ENCODE assay signal across 20 cellular contexts in the genomic region with DNA sequence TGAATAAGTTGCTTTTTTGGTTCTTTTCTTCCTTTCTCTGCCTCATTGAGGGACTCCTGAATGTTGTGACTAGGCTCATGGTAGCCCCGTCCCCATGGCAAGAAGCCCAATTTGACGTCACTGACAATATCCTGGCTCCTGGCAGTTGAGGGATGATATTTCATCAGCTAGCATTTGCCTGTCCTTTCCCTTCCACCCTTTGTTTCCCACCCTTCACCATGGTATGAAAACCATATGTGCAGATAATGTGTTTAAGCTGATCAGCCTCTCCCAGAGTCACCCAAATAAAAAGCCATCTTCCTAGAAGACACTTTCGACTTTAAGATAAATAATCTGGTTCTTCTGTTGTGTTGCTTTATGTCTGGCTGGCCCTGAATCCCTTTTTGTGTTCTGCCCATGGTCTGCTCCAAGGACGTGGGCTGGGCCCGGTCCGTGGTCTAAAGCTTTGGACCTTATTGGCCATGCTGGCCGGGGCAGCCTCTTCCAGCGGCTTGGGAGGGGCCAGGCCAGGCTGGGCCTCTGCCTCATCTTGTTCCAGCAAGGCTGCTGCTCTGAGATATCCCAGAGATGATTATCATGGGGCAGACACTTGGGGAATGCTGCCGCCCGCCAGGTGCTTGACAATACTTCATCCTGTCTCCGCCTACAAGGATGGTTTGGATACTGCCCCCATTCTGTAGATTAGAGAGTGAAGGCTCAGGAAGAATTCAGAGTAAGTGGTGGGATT. TPM values are rescaled to one million over a fixed set of nuclear protein-coding genes. Genes with fewer than 3 reads are reported as not detected.
DNase-seq lines count a peak whose midpoint lies in the region; ATAC-seq and TF ChIP-seq lines count a peak whose summit lies in the region.
"Had no signal": no experiment of that assay in that cellular context is flagged by ENCODE, and none has a peak within 500 bp of the region (broad histone marks: within the 10 kb centered on the region; RNA-seq: fewer than 3 reads in every experiment).

No MANE protein-coding gene starts in this region.

- H3K4me1 Mint-ChIP-seq in activated T-helper 1 cell treated with anti-CD3 and anti-CD28 coated beads, Interleukin-12 subunit alpha, Interleukin-12 subunit beta, Interleukin-2, Interleukin-4 antibody, amounts not matched to agents 30 ng/mL and 10 ng/mL and 1 ng/mL, durations not matched to agents 14 hours and 24 hours and 36 hours (ENCODE audit: low read depth), result peaks cover 21% of the 10 kb centered on the region

- no peaks in the 10 kb centered on the region for H3K36me3 Mint-ChIP-seq in activated T-helper 1 cell treated with anti-CD3 and anti-CD28 coated beads, Interleukin-12 subunit alpha, Interleukin-12 subunit beta, Interleukin-2, Interleukin-4 antibody, amounts not matched to agents 30 ng/mL and 10 ng/mL and 1 ng/mL, durations not matched to agents 14 hours and 24 hours and 36 hours (ENCODE audit: low read depth)
- H3K36me3 Mint-ChIP-seq: CD8-positive, alpha-beta T cell had no signal

- H3K9me3 ChIP-seq in adipocyte (ENCODE audit: control insufficient read depth, low read length), result peaks cover 8% of the 10 kb centered on the region
- H3K9me3 ChIP-seq in transverse colon, result no peaks in the 10 kb centered on the region
- H3K9me3 ChIP-seq: ovary, spleen, stomach had no signal

- H3K4me1 ChIP-seq in adipocyte (ENCODE audit: control insufficient read depth, insufficient read depth, low read length) (peaks cover 6% of the 10 kb centered on the region), transverse colon (peaks cover 0 to 24% (median 11%) of the 10 kb centered on the region in 4 donors)

- peak; percentile 25 to 63 for DNase-seq in NCI-H524 (lab: John Stamatoyannopoulos, UW)
- no peak for DNase-seq in NCI-H524 treated with DMSO at 0.1 percent for 48 hours (lab: John Stamatoyannopoulos, UW)
- peak; percentile 30 for DNase-seq in adipocyte (ENCODE audit: low read depth)
- peak; percentile 85 for DNase-seq in islet precursor cell
- DNase-seq in transverse colon, result no peak
- no peak for DNase-seq in activated T-helper 1 cell treated with anti-CD3 and anti-CD28 coated beads, Interleukin-12 subunit alpha, Interleukin-12 subunit beta, Interleukin-2, Interleukin-4 antibody, amounts not matched to agents 30 ng/mL and 10 ng/mL and 1 ng/mL, durations not matched to agents 14 hours and 24 hours and 36 hours (ENCODE audit: low spot score)
- no peak for DNase-seq in stimulated activated CD8-positive, alpha-beta memory T cell treated with anti-CD3 and anti-CD28 coated beads, Interleukin-4, amount 100 ng/mL, for 48 hours
- DNase-seq: activated CD4-positive, alpha-beta T cell treated with anti-CD3 and anti-CD28 coated beads, Interleukin-2, amount 10 ng/mL, durations not matched to agents 24 days and 14 days; activated naive CD4-positive, alpha-beta T cell treated with anti-CD3 and anti-CD28 coated beads, Interleukin-2, amount 50 U/mL, for 16 hours; brain microvascular endothelial cell; CD8-positive, alpha-beta T cell; GDM1; NCI-H146; NCI-H774; ovary; spleen; stomach had no signal

- H3K4me3 Mint-ChIP-seq in activated T-helper 1 cell treated with anti-CD3 and anti-CD28 coated beads, Interleukin-12 subunit alpha, Interleukin-12 subunit beta, Interleukin-2, Interleukin-4 antibody, amounts not matched to agents 30 ng/mL and 10 ng/mL and 1 ng/mL, durations not matched to agents 14 hours and 24 hours and 36 hours, result no peak overlapping the region
- H3K4me3 Mint-ChIP-seq: activated CD4-positive, alpha-beta T cell treated with anti-CD3 and anti-CD28 coated beads, Interleukin-2, amount 10 ng/mL, durations not matched to agents 24 days and 14 days; CD8-positive, alpha-beta T cell had no signal

- no peak for TF ChIP-seq CTCF in transverse colon (IDR thresholded peaks at IDR 0.05)

- H3K4me3 ChIP-seq in adipocyte (ENCODE audit: low read length), result no peak overlapping the region
- no peak overlapping the region for H3K4me3 ChIP-seq in transverse colon
- H3K4me3 ChIP-seq: ovary, spleen, stomach had no signal

- no peak for TF ChIP-seq EP300 in transverse colon (IDR thresholded peaks at IDR 0.05; ENCODE audit: low read depth)

- no peaks in the 10 kb centered on the region for H3K9me3 Mint-ChIP-seq in activated T-helper 1 cell treated with anti-CD3 and anti-CD28 coated beads, Interleukin-12 subunit alpha, Interleukin-12 subunit beta, Interleukin-2, Interleukin-4 antibody, amounts not matched to agents 30 ng/mL and 10 ng/mL and 1 ng/mL, durations not matched to agents 14 hours and 24 hours and 36 hours
- H3K9me3 Mint-ChIP-seq: activated CD4-positive, alpha-beta T cell treated with anti-CD3 and anti-CD28 coated beads, Interleukin-2, amount 10 ng/mL, durations not matched to agents 24 days and 14 days; CD8-positive, alpha-beta T cell had no signal

- H3K36me3 ChIP-seq in adipocyte (ENCODE audit: control insufficient read depth, insufficient read depth, low read length, severe bottlenecking) (no peaks in the 10 kb centered on the region), transverse colon (no peaks in the 10 kb centered on the region)
- H3K36me3 ChIP-seq: brain microvascular endothelial cell, ovary, spleen, stomach had no signal

- WGBS in transverse colon (ENCODE audit: low coverage in 1 of 2), 2 donors, result 64 to 68% methylated on average over 6 to 11 of the region's 11 CpGs

- in situ Hi-C loops in transverse colon (cut with MboI; ENCODE audit: low pct_ligation_motif_present in 1 of 4, low pct_unique_long_range_greater_than_20kb in 1 of 4, low sequenced_read_pairs in 3 of 4), result loop anchor here in 1 of 4 donors (25.0 kb wide), 1 partner anchor 155 kb away; no protein-coding TSS in a partner anchor

- no peak overlapping the region for H3K27ac Mint-ChIP-seq in activated T-helper 1 cell treated with anti-CD3 and anti-CD28 coated beads, Interleukin-12 subunit alpha, Interleukin-12 subunit beta, Interleukin-2, Interleukin-4 antibody, amounts not matched to agents 30 ng/mL and 10 ng/mL and 1 ng/mL, durations not matched to agents 14 hours and 24 hours and 36 hours
- H3K27ac Mint-ChIP-seq: activated CD4-positive, alpha-beta T cell treated with anti-CD3 and anti-CD28 coated beads, Interleukin-2, amount 10 ng/mL, durations not matched to agents 24 days and 14 days; CD8-positive, alpha-beta T cell had no signal

- peaks cover 11% of the 10 kb centered on the region for H3K27me3 Mint-ChIP-seq in activated T-helper 1 cell treated with anti-CD3 and anti-CD28 coated beads, Interleukin-12 subunit alpha, Interleukin-12 subunit beta, Interleukin-2, Interleukin-4 antibody, amounts not matched to agents 30 ng/mL and 10 ng/mL and 1 ng/mL, durations not matched to agents 14 hours and 24 hours and 36 hours (ENCODE audit: insufficient read depth)

- no peak for TF ChIP-seq POLR2A in transverse colon (IDR thresholded peaks at IDR 0.05)

- H3K9ac ChIP-seq in adipocyte (ENCODE audit: low read length), result no peak overlapping the region

- intact Hi-C loops in transverse colon (cut with DNase I; ENCODE audit: low total_unique reads), result no loop called here
- intact Hi-C loops in activated T-helper 1 cell treated with anti-CD3 and anti-CD28 coated beads, Interleukin-12 subunit alpha, Interleukin-12 subunit beta, Interleukin-2, Interleukin-4 antibody, amounts not matched to agents 30 ng/mL and 10 ng/mL and 1 ng/mL, durations not matched to agents 14 hours and 24 hours and 36 hours (cut with micrococcal nuclease), result no loop called here

- H3K27me3 ChIP-seq in adipocyte (replicated peaks; ENCODE audit: control insufficient read depth, insufficient read depth, low read length), result peaks cover 62% of the 10 kb centered on the region
- H3K27me3 ChIP-seq in transverse colon, result peaks cover 33% of the 10 kb centered on the region
- H3K27me3 ChIP-seq: ovary had no signal

- H3K27ac ChIP-seq in transverse colon, result peak overlapping the region; percentile 14 to 70 (median 42)
- H3K27ac ChIP-seq: brain microvascular endothelial cell, ovary, RWPE1 had no signal

- ATAC-seq in HG02678 (IDR thresholded peaks at IDR 0.05; ENCODE audit: unreplicated experiment), result no peak
- ATAC-seq: CD8-positive, alpha-beta T cell had no signal

RNA-seq across cellular contexts. Expression of gene TSPAN18, which starts 5.1 kb away (rescaled TPM):
- 10 to 100 TPM in 1 of 4 donors, 1 to 10 TPM in 3; 2.6 to 28.9 (median 4.9) TPM for total RNA-seq in transverse colon
- 1.7 and 2.0 TPM in 2 replicates for total RNA-seq in activated T-helper 1 cell treated with anti-CD3 and anti-CD28 coated beads, Interleukin-12 subunit alpha, Interleukin-12 subunit beta, Interleukin-2, Interleukin-4 antibody, amounts not matched to agents 30 ng/mL and 10 ng/mL and 1 ng/mL, durations not matched to agents 14 hours and 24 hours and 36 hours
- total RNA-seq: LHCN-M2 had no signal

Comparison
In these comparisons a context has a peak if more than half of its experiments do, and no peak if none do; other contexts are left out.
1. DNase-seq: peak in NCI-H524 (2 of 2), adipocyte (single experiment) and islet precursor cell (single experiment); none in NCI-H524 treated with DMSO at 0.1 percent for 48 hours (single experiment), transverse colon (single experiment), activated T-helper 1 cell treated with anti-CD3 and anti-CD28 coated beads, Interleukin-12 subunit alpha, Interleukin-12 subunit beta, Interleukin-2, Interleukin-4 antibody, amounts not matched to agents 30 ng/mL and 10 ng/mL and 1 ng/mL, durations not matched to agents 14 hours and 24 hours and 36 hours (single experiment) and stimulated activated CD8-positive, alpha-beta memory T cell treated with anti-CD3 and anti-CD28 coated beads, Interleukin-4, amount 100 ng/mL, for 48 hours (single experiment).